ENCODE assay signal across 22 cellular contexts in genomic region chr4:176708771-176709311, GRCh38.
DNase-seq lines count a peak whose midpoint lies in the region; FAIRE-seq and TF ChIP-seq lines count a peak whose summit lies in the region.
"Had no signal": no experiment of that assay in that cellular context is flagged by ENCODE, and none has a peak within 500 bp of the region (broad histone marks: within the 10 kb centered on the region; RNA-seq: fewer than 3 reads in every experiment).

No MANE protein-coding gene starts in this region.

- no peaks in the 10 kb centered on the region for H3K36me3 ChIP-seq in bronchial epithelial cell (ENCODE audit: control insufficient read depth, insufficient read depth, low read length)
- H3K36me3 ChIP-seq in kidney (ENCODE audit: control insufficient read depth in 1 of 2, insufficient read depth in 2 of 2, low read length in 2 of 2) = no peaks in the 10 kb centered on the region
- no peaks in the 10 kb centered on the region for H3K36me3 ChIP-seq in uterus
- H3K36me3 ChIP-seq: BE2C had no signal

- H3K4me1 ChIP-seq in kidney (ENCODE audit: control insufficient read depth in 1 of 2, insufficient read depth in 1 of 2, low read depth in 1 of 2, low read length in 2 of 2) = no peaks in the 10 kb centered on the region
- H3K4me1 ChIP-seq in uterus = no peaks in the 10 kb centered on the region
- H3K4me1 ChIP-seq: BE2C had no signal

- TF ChIP-seq CTCF in bronchial epithelial cell (IDR thresholded peaks at IDR 0.05; ENCODE audit: insufficient read depth, low read length, severe bottlenecking) = no peak
- TF ChIP-seq CTCF in kidney (IDR thresholded peaks at IDR 0.05; ENCODE audit: borderline replicate concordance, extremely low read depth, insufficient read depth) = no peak
- TF ChIP-seq CTCF in uterus (IDR thresholded peaks at IDR 0.05) = no peak

- no peak overlapping the region for H3K9ac ChIP-seq in kidney (ENCODE audit: low read length in 2 of 2)

- no peak for TF ChIP-seq POLR2A in uterus (IDR thresholded peaks at IDR 0.05)

- H3K9me3 ChIP-seq in kidney (ENCODE audit: control insufficient read depth in 1 of 2, low read length in 2 of 2) (no peaks in the 10 kb centered on the region), uterus (no peaks in the 10 kb centered on the region)
- H3K9me3 ChIP-seq: BE2C had no signal

- intact Hi-C loops in kidney (cut with DNase I) (no loop called here), uterus (cut with DNase I; ENCODE audit: low total_unique reads) (no loop called here)

- FAIRE-seq in bronchial epithelial cell (lab: Jason Lieb, UNC) (no peak), kidney (lab: Jason Lieb, UNC) (no peak)
- FAIRE-seq: GM12891, H1 had no signal

- H3K27me3 ChIP-seq in bronchial epithelial cell (ENCODE audit: control insufficient read depth, insufficient read depth, low read length) = no peaks in the 10 kb centered on the region
- H3K27me3 ChIP-seq in uterus = no peaks in the 10 kb centered on the region
- H3K27me3 ChIP-seq: BE2C had no signal

- H3K27ac ChIP-seq in kidney (ENCODE audit: low read depth in 2 of 2, low read length in 2 of 2) (no peak overlapping the region), uterus (no peak overlapping the region)
- H3K27ac ChIP-seq: HL-60 had no signal

- DNase-seq in EH (ENCODE audit: low read depth) (peak; percentile 36), HS-5 (ENCODE audit: low read depth) (peak; percentile 20), bronchial epithelial cell (ENCODE audit: low read depth) (peak; percentile 39), iris pigment epithelial cell (ENCODE audit: low read depth) (peak; percentile 38), kidney (no peak), ecto neural progenitor cell (ENCODE audit: low spot score) (no peak), uterus (no peak)
- DNase-seq in stimulated activated CD4-positive, alpha-beta T cell treated with anti-CD3 and anti-CD28 coated beads, Interleukin-4, amount 100 ng/mL, for 1 hour = no peak
- DNase-seq: BE2C; Calu3; CD4-positive, alpha-beta memory T cell; DMS79; GDM1; KG1; NCI-H1436; NCI-H2029; NCI-H2171 treated with DMSO at 0.1 percent for 48 hours; NCI-H446 treated with DMSO at 0.1 percent for 48 hours; T-cell had no signal

- H3K4me3 ChIP-seq in bronchial epithelial cell (ENCODE audit: low read depth, low read length) (no peak overlapping the region), kidney (ENCODE audit: low read length in 2 of 2) (no peak overlapping the region), uterus (no peak overlapping the region)

Comparison
In these comparisons a context has a peak if more than half of its experiments do, and no peak if none do; other contexts are left out.
1. DNase-seq: peak in EH (single experiment), HS-5 (single experiment), bronchial epithelial cell (single experiment) and iris pigment epithelial cell (single experiment); none in kidney (single experiment), stimulated activated CD4-positive, alpha-beta T cell treated with anti-CD3 and anti-CD28 coated beads, Interleukin-4, amount 100 ng/mL, for 1 hour (single experiment), ecto neural progenitor cell (single experiment) and uterus (0 of 2).